In the genomic region with DNA sequence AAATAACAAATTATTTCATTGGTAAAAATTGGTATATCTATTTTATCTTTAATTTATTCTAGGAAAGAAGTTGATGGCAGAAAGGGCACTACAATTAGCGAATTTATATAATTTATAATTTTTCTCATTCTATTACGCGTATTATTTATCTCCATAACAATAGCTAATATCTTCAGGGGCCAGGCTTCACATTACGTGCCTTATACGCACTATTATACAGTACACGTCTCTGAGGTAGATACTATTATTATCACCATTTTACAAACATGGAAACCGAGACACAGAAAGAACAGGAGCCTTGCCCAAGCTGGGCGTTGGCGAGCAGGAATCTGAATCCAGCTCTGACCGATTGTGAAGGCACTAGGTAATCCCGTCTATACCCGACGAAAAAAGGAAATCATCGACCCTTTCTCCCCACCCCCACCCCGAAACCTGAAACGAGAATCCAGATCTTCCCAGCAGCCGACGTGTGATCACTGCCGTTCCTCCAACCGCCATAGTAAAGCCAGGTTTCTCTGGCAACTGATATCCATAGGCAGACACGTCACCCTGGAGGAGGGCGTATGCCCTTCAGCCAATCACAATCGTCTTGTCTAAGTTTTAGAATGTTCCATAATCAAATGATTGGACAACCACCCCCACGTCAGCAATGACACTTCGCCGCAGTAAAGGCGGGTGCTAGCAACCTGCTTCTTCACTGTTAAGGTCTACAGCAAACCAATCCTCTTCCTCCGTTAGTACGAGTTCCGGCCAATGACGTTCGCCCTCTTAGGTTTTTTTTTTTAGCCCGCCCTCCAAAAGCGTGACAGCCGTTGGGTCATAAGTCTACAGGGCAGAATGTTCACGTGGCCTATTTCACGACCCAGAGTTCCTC, we compare ENCODE assay signal across 8 cellular contexts. TPM values are rescaled to one million over a fixed set of nuclear protein-coding genes. Genes with fewer than 3 reads are reported as not detected.
DNase-seq lines count a peak whose midpoint lies in the region; ATAC-seq, FAIRE-seq and TF ChIP-seq lines count a peak whose summit lies in the region.

A gene with protein sequence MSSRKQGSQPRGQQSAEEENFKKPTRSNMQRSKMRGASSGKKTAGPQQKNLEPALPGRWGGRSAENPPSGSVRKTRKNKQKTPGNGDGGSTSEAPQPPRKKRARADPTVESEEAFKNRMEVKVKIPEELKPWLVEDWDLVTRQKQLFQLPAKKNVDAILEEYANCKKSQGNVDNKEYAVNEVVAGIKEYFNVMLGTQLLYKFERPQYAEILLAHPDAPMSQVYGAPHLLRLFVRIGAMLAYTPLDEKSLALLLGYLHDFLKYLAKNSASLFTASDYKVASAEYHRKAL (minus strand): TSS at position 501 of the 874 bp plus-strand sequence. CDS start 9,672 bp downstream, outside the sequence.

- H4K20me1 ChIP-seq in HepG2 (ENCODE audit: insufficient read depth, low read length): peaks cover 13% of the 10 kb centered on the region; the same call in 1 of the 2 replicates

- H3K27ac ChIP-seq in C4-2B (peak within 1 kb of the TSS; percentile 98), HepG2 (ENCODE audit: extremely low read length, insufficient read depth, low read length) (peak within 1 kb of the TSS; percentile 99)

- H3K4me3 ChIP-seq in HepG2 (replicated peaks in 1 of 3; ENCODE audit: insufficient read depth in 1 of 3, low read depth in 2 of 3, low read length in 3 of 3): peak within 1 kb of the TSS; percentile 73 to 91 (median 78)

- CTCF ChIA-PET in HepG2 (lab: Yijun Ruan, JAX; ENCODE audit: low intra/inter-chr PET ratio, low total read pairs): interaction anchor here (3.1 kb wide), 1 partner anchor 131 kb away, joined by 20 read pairs; no protein-coding TSS in a partner anchor

- peak within 1 kb of the TSS; percentile 84 for H3K4me2 ChIP-seq in HepG2 (ENCODE audit: low read depth, low read length)

- H3K36me3 ChIP-seq in HepG2 (replicated peaks in 1 of 2; ENCODE audit: control insufficient read depth in 1 of 2, insufficient read depth in 2 of 2, low read length in 2 of 2): peaks cover 3 to 7% of the 10 kb centered on the region in 2 experiments; a peak in 3 of 5 replicates

- no peak for TF ChIP-seq RAD21 in HepG2 (CRISPR knock-in tag; IDR thresholded peaks at IDR 0.05)

- H3K9me3 ChIP-seq in HepG2 (ENCODE audit: low read length): no peaks in the 10 kb centered on the region

- H2AFZ ChIP-seq in HepG2 (ENCODE audit: low read length): peak within 1 kb of the TSS; percentile 54

- no peak; a peak in 1 of 4 replicates for TF ChIP-seq EP300 in HepG2 (IDR thresholded peaks at IDR 0.05; ENCODE audit: low read depth in 2 of 2, low read length in 2 of 2)
- no peak for TF ChIP-seq EP300 in HepG2 (CRISPR knock-in tag; IDR thresholded peaks at IDR 0.05; ENCODE audit: borderline replicate concordance)

- H3K27me3 ChIP-seq in HepG2 (ENCODE audit: control insufficient read depth in 1 of 2, insufficient read depth in 2 of 2, low read length in 2 of 2): no peaks in the 10 kb centered on the region; a peak in 1 of 5 replicates

- BruUV-seq in HepG2 (replicated peaks; lab: Mats Ljungman, UMichigan): TSS peak; percentile 72

- DNase-seq in NCI-H748 treated with DMSO at 0.1 percent for 48 hours (lab: John Stamatoyannopoulos, UW) (peak; percentile 91), dermis microvascular lymphatic vessel endothelial cell (ENCODE audit: low read depth in 2 of 2) (peak; percentile 98 to 99), HepG2 (ENCODE audit: low spot score) (peak; percentile 96)
- DNase-seq in activated CD4-positive, alpha-beta T cell treated with anti-CD3 and anti-CD28 coated beads, Interleukin-2, amount 50 U/mL, for 24 hours (ENCODE audit: low read depth in 1 of 2, low spot score in 1 of 2): peak; percentile 48 to 84
- DNase-seq in stimulated activated CD4-positive, alpha-beta T cell treated with anti-CD3 and anti-CD28 coated beads, Interleukin-4, amount 100 ng/mL, for 4 hours: peak; percentile 64 to 92

- peaks cover 39% of the 10 kb centered on the region for H3K4me1 ChIP-seq in HepG2 (ENCODE audit: insufficient read depth, low read length)

- H3K79me2 ChIP-seq in HepG2 (ENCODE audit: insufficient read depth, low read length): peaks cover 29% of the 10 kb centered on the region

- FAIRE-seq in HepG2 (lab: Jason Lieb, UNC): peak; percentile 98

- ATAC-seq in GM19372 (IDR thresholded peaks at IDR 0.05; ENCODE audit: low read depth, unreplicated experiment) (peak; percentile 83), HG03558 (IDR thresholded peaks at IDR 0.05; ENCODE audit: extremely low read depth, unreplicated experiment) (peak; percentile 87), HepG2 (peak; percentile 92)

- in situ Hi-C loops in HepG2 (cut with HindIII; ENCODE audit: extremely low pct_ligation_motif_present, low pct_unique_long_range_greater_than_20kb): loop anchor here (25.0 kb wide), 1 partner anchor 476 kb away; a partner anchor contains a TSS

- POLR2A ChIA-PET in HepG2 (lab: Yijun Ruan, JAX): interaction anchor here (0.7 to 2.6 kb wide), 8 partner anchors 12 to 471 kb away, joined by 3 to 13 read pairs (median 4); a partner anchor contains a TSS

- peak within 1 kb of the TSS; percentile 99 for H3K9ac ChIP-seq in HepG2 (ENCODE audit: insufficient read depth, low read depth, low read length)

- TF ChIP-seq CTCF in C4-2B (conservative IDR thresholded peaks at IDR 0.05) (no peak), HepG2 (CRISPR knock-in tag; IDR thresholded peaks at IDR 0.05) (no peak)

- peak; percentile 92 to 98 for TF ChIP-seq POLR2A in HepG2 (IDR thresholded peaks at IDR 0.05; ENCODE audit: insufficient read depth in 1 of 2, low read depth in 2 of 2, low read length in 2 of 2)

- 2% methylated on average over 16 of the region's 37 CpGs for WGBS in HepG2 (ENCODE audit: low lambda C conversion rate)

- intact Hi-C loops in HepG2 (cut with micrococcal nuclease; ENCODE audit: unreplicated experiment): loop anchor here (5.0 kb wide), 3 partner anchors 59 to 154 kb away; a partner anchor contains a TSS

TF ChIP-seq in HepG2, 621 proteins besides CTCF, POLR2A, EP300 and RAD21 (continues in another document):
- TF ChIP-seq ZNF331 (CRISPR knock-in tag; IDR thresholded peaks at IDR 0.05) (no peak), TAF1 (CRISPR knock-in tag; IDR thresholded peaks at IDR 0.05) (peak; percentile 50; the same call in 1 of the 2 replicates), ZNF343 (CRISPR knock-in tag; IDR thresholded peaks at IDR 0.05) (no peak), ZNF24 (IDR thresholded peaks at IDR 0.05) (no peak), TBX3 (IDR thresholded peaks at IDR 0.05; ENCODE audit: borderline replicate concordance) (no peak), ZNF713 (CRISPR knock-in tag; IDR thresholded peaks at IDR 0.05) (no peak), ZNF496 (CRISPR knock-in tag; IDR thresholded peaks at IDR 0.05; ENCODE audit: insufficient replicate concordance) (no peak), ATAD3A (CRISPR knock-in tag; IDR thresholded peaks at IDR 0.05) (no peak)
- TF ChIP-seq, protein P1, sequence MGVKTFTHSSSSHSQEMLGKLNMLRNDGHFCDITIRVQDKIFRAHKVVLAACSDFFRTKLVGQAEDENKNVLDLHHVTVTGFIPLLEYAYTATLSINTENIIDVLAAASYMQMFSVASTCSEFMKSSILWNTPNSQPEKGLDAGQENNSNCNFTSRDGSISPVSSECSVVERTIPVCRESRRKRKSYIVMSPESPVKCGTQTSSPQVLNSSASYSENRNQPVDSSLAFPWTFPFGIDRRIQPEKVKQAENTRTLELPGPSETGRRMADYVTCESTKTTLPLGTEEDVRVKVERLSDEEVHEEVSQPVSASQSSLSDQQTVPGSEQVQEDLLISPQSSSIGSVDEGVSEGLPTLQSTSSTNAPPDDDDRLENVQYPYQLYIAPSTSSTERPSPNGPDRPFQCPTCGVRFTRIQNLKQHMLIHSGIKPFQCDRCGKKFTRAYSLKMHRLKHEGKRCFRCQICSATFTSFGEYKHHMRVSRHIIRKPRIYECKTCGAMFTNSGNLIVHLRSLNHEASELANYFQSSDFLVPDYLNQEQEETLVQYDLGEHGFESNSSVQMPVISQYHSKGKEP (CRISPR knock-in tag; IDR thresholded peaks at IDR 0.05): no peak

RNA-seq across cellular contexts. Expression of the gene that starts here (rescaled TPM):
- total RNA-seq in dermis microvascular lymphatic vessel endothelial cell (387 and 448 TPM in 2 replicates), HepG2 (2016; rRNA removed; fragmentation: Illumina TruSeq; extraction: Trizol) (469 and 687 TPM in 2 replicates)
- 65.6 and 69.7 TPM in 2 replicates for total RNA-seq in HepG2 (2016; cell fraction: cytosol; rRNA removed; fragmentation: Illumina TruSeq; extraction: Trizol; ENCODE audit: low read depth)
- total RNA-seq in HepG2 (2016; cell fraction: insoluble cytoplasmic fraction; rRNA removed; fragmentation: Illumina TruSeq; extraction: Trizol): 454 and 705 TPM in 2 replicates
- 155 and 156 TPM in 2 replicates for total RNA-seq in HepG2 (2016; cell fraction: membrane; rRNA removed; fragmentation: Illumina TruSeq; extraction: Trizol)
- total RNA-seq in HepG2 (2016; cell fraction: nucleus; rRNA removed; fragmentation: Illumina TruSeq; extraction: Trizol): 190 and 205 TPM in 2 replicates
- 312 and 358 TPM in 2 replicates for polyA plus RNA-seq in HepG2 (2011; rRNA removed)
- polyA plus RNA-seq in HepG2 (2011; cell fraction: cytosol; rRNA removed): 252 and 394 TPM in 2 replicates
- polyA plus RNA-seq in HepG2 (2011; cell fraction: nucleus; rRNA removed): 161 and 228 TPM in 2 replicates
- polyA plus RNA-seq in HepG2 (2012): 304 and 421 TPM in 2 replicates
- 36.8 and 38.0 TPM in 2 replicates for polyA plus RNA-seq in HepG2 (2016; cell fraction: cytosol; fragmentation: Illumina TruSeq; extraction: Trizol; ENCODE audit: low read depth)
- 558 and 637 TPM in 2 replicates for polyA plus RNA-seq in HepG2 (2016; cell fraction: insoluble cytoplasmic fraction; fragmentation: Illumina TruSeq; extraction: Trizol; ENCODE audit: low read depth)
- 89.0 and 96.0 TPM in 2 replicates for polyA plus RNA-seq in HepG2 (2016; cell fraction: membrane; fragmentation: Illumina TruSeq; extraction: Trizol; ENCODE audit: low read depth)
- polyA plus RNA-seq in HepG2 (2016; cell fraction: nucleus; fragmentation: Illumina TruSeq; extraction: Trizol; ENCODE audit: insufficient read depth, low read depth): 444 and 460 TPM in 2 replicates
- polyA minus RNA-seq in HepG2 (2011; rRNA and poly(A)+ RNA removed; ENCODE audit: low replicate concordance): 93.9 and 199 TPM in 2 replicates
- 113 and 127 TPM in 2 replicates for polyA minus RNA-seq in HepG2 (2011; cell fraction: cytosol; rRNA and poly(A)+ RNA removed)
- polyA minus RNA-seq in HepG2 (2011; cell fraction: nucleus; rRNA and poly(A)+ RNA removed): 114 and 158 TPM in 2 replicates

Comparison
In these comparisons a context has a peak if more than half of its experiments do, and no peak if none do; other contexts are left out.
1. Peak in every context shown above with its lines: DNase-seq, ATAC-seq, H3K4me3 ChIP-seq and H3K27ac ChIP-seq.